24 cellular contexts compared by ENCODE assay signal in the genomic region with DNA sequence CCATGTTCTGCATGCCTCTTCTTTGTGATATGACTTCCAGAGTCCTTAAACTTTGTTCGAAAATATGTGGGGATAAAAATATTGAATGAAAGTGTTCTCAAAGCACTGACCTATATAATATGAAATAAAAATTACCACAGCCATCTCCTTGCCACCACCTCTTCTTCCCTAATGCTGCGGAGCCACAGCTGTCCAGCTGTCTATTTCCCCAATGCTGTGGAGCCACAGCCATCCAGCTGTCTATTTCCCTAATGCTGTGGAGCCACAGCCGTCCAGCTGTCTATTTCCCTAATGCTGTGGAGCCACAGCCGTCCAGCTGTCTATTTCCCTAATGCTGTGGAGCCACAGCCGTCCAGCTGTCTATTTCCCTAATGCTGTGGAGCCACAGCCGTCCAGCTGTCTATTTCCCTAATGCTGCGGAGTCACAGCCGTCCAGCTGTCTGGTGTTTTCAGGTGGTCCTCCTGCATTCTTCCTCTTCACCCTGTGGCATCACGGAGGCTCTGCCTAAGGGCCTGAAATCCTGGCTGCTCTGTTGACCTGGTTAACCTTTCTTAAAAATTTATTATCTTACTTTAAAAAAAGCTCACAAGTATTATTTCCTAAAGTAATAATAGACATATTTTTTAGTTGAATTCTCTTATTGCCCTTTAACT.
"Had no signal": no experiment of that assay in that cellular context is flagged by ENCODE, and none has a peak within 500 bp of the region (broad histone marks: within the 10 kb centered on the region; RNA-seq: fewer than 3 reads in every experiment).

No MANE protein-coding gene starts in this region.

- DNase-seq: colonic mucosa; cortex of kidney; effector CD8-positive, alpha-beta T cell; effector memory CD8-positive, alpha-beta T cell; endodermal cell; erythroblast; esophagus squamous epithelium; foreskin fibroblast; foreskin melanocyte; gastrocnemius medialis; glutamatergic neuron; head of caudate nucleus; heart right ventricle; hippocampal formation; left cardiac atrium; left lung; left ventricle myocardium superior; lower lobe of right lung; mesenchymal stem cell; mucosa of descending colon; naive B cell had no signal

- H3K9me3 ChIP-seq: colonic mucosa, esophagus squamous epithelium, gastrocnemius medialis, heart right ventricle, left lung, lower lobe of right lung, mucosa of descending colon had no signal

- H3K4me3 ChIP-seq: colonic mucosa, esophagus squamous epithelium, gastrocnemius medialis, heart right ventricle, left lung, lower lobe of right lung, mucosa of descending colon had no signal

- H3K4me1 ChIP-seq: colonic mucosa, esophagus squamous epithelium, gastrocnemius medialis, heart right ventricle, left lung, lower lobe of right lung had no signal

- H3K36me3 ChIP-seq: colonic mucosa, esophagus squamous epithelium, gastrocnemius medialis, heart right ventricle, left lung, lower lobe of right lung had no signal

- H3K27ac Mint-ChIP-seq: dendritic cell treated with granulocyte-macrophage colony-stimulating factor and Interleukin-4, amounts not matched to agents 40 ng/mL and 50 ng/mL, for 4 days; effector memory CD8-positive, alpha-beta T cell; endodermal cell; mesothelial cell of epicardium; naive B cell had no signal

- H3K27ac ChIP-seq: colonic mucosa, epithelial cell of prostate, esophagus squamous epithelium, gastrocnemius medialis, heart right ventricle, left lung, lower lobe of right lung had no signal

- H3K4me3 Mint-ChIP-seq: dendritic cell treated with granulocyte-macrophage colony-stimulating factor and Interleukin-4, amounts not matched to agents 40 ng/mL and 50 ng/mL, for 4 days; effector memory CD8-positive, alpha-beta T cell; endodermal cell; mesothelial cell of epicardium; naive B cell had no signal

- H3K9me3 Mint-ChIP-seq: dendritic cell treated with granulocyte-macrophage colony-stimulating factor and Interleukin-4, amounts not matched to agents 40 ng/mL and 50 ng/mL, for 4 days; effector memory CD8-positive, alpha-beta T cell had no signal

- H3K27me3 ChIP-seq: colonic mucosa, esophagus squamous epithelium, heart right ventricle, left lung had no signal

- H3K27me3 Mint-ChIP-seq: dendritic cell treated with granulocyte-macrophage colony-stimulating factor and Interleukin-4, amounts not matched to agents 40 ng/mL and 50 ng/mL, for 4 days had no signal

- H3K36me3 Mint-ChIP-seq: mesothelial cell of epicardium, naive B cell had no signal

- H3K4me1 Mint-ChIP-seq: naive B cell had no signal
